19 cellular contexts compared by ENCODE assay signal in genomic region chr3:53097887-53098286, GRCh38.
"Had no signal": no experiment of that assay in that cellular context is flagged by ENCODE, and none has a peak within 500 bp of the region (broad histone marks: within the 10 kb centered on the region; RNA-seq: fewer than 3 reads in every experiment).

No MANE protein-coding gene starts in this region.

- H3K9me3 ChIP-seq: body of pancreas, ovary, psoas muscle, suprapubic skin, transverse colon, vagina had no signal

- H3K4me3 ChIP-seq: body of pancreas, ovary, psoas muscle, skin epidermis, suprapubic skin, transverse colon, vagina had no signal

- H3K9me3 Mint-ChIP-seq: immature natural killer cell; naive B cell; stimulated activated naive CD8-positive, alpha-beta T cell treated with anti-CD3 and anti-CD28 coated beads, Interleukin-15, amount 100 ng/mL, for 72 hours had no signal

- DNase-seq: activated CD4-positive, alpha-beta T cell treated with anti-CD3 and anti-CD28 coated beads, Interleukin-2, amount 50 U/mL, for 4 hours; activated T-cell treated with anti-CD3 and anti-CD28 coated beads, Interleukin-2, amount 50 U/mL, for 1 hour; amygdala; body of pancreas; dermis blood vessel endothelial cell; effector memory CD4-positive, alpha-beta T cell; immature natural killer cell; left ventricle myocardium superior; naive B cell; ovary; psoas muscle; right cardiac atrium; SIG-M5; stimulated activated CD4-positive, alpha-beta T cell treated with anti-CD3 and anti-CD28 coated beads, Interleukin-2, amount 100 ng/mL, for 48 hours; stimulated activated naive CD8-positive, alpha-beta T cell treated with anti-CD3 and anti-CD28 coated beads, Interleukin-15, amount 100 ng/mL, for 72 hours; transverse colon had no signal

- H3K27me3 ChIP-seq: body of pancreas, ovary, suprapubic skin, transverse colon, vagina had no signal

- H3K27ac ChIP-seq: body of pancreas, ovary, psoas muscle, skin epidermis, suprapubic skin, transverse colon, vagina had no signal

- ATAC-seq: body of pancreas; left ventricle myocardium superior; psoas muscle; right cardiac atrium; stimulated activated naive CD8-positive, alpha-beta T cell treated with anti-CD3 and anti-CD28 coated beads, Interleukin-15, amount 100 ng/mL, for 72 hours had no signal

- H3K27me3 Mint-ChIP-seq: naive B cell; stimulated activated naive CD8-positive, alpha-beta T cell treated with anti-CD3 and anti-CD28 coated beads, Interleukin-15, amount 100 ng/mL, for 72 hours had no signal

- H3K4me3 Mint-ChIP-seq: immature natural killer cell; naive B cell; stimulated activated naive CD8-positive, alpha-beta T cell treated with anti-CD3 and anti-CD28 coated beads, Interleukin-15, amount 100 ng/mL, for 72 hours had no signal

- H3K27ac Mint-ChIP-seq: immature natural killer cell had no signal

- H3K4me1 ChIP-seq: body of pancreas, psoas muscle, suprapubic skin, transverse colon, vagina had no signal

- H3K36me3 ChIP-seq: ovary had no signal

- H3K4me1 Mint-ChIP-seq: immature natural killer cell had no signal
